In the genomic region with DNA sequence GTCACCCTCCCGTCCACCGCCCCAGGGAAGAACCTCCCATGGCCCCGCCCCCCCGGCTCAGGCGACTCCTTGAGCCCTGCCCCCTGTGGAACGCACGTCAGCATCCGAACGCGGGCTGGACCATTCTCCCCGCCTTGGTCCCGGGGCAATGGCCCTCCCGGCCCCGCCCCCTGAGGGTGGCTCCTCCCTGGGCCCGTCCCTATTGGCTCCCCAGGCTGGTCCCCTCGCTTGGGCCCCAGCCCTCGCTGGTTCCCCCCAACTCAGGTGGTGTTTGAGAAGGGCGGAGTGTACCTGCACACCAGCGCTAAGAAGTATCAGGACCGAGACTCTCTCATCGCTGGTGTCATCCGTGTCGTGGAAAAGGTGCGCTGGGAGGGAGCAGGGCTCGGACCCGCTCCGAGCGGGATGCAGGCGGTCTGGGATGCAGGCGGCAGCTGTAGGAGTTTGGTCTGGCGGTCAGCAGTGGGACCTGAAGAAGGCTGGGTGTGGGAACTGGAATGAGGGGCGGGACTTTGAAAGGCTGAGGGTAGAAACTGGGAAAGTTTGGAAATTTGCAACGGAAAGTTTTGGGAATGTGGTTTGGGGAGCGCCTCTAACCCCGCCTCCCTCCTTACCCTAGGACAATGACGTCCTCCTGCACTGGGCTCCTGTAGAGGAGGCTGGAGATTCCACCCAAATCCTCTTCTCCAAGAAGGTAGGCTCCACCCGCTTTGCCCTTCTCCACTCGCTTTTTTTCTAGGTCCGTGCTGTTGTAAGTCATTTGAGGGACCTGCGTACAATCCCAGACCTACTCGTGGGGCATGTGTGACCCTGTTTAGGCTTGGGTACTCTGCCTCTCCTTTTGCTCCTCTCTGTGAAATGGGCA, we compare ENCODE assay signal across 8 cellular contexts. TPM values are rescaled to one million over a fixed set of nuclear protein-coding genes. Genes with fewer than 3 reads are reported as not detected.
DNase-seq lines count a peak whose midpoint lies in the region; ATAC-seq and TF ChIP-seq lines count a peak whose summit lies in the region.

No MANE protein-coding gene starts in this region.

- H3K4me3 Mint-ChIP-seq in natural killer cell, result no peak overlapping the region

- no peaks in the 10 kb centered on the region for H3K9me3 Mint-ChIP-seq in natural killer cell

- H3K27me3 Mint-ChIP-seq in natural killer cell (ENCODE audit: low read depth in 2 of 2), result no peaks in the 10 kb centered on the region

- H3K36me3 Mint-ChIP-seq in natural killer cell, result no peaks in the 10 kb centered on the region

- intact Hi-C loops in natural killer cell (cut with micrococcal nuclease), result loop anchor here (1.0 to 5.0 kb wide), 8 partner anchors 9 to 425 kb away; a partner anchor contains a TSS

- peak; percentile 49 for ATAC-seq in GM21786 (IDR thresholded peaks at IDR 0.05; ENCODE audit: unreplicated experiment)
- ATAC-seq in natural killer cell, result peak; percentile 61 to 79 (median 63)

- peaks cover 22 to 26% of the 10 kb centered on the region in 2 donors for H3K4me1 Mint-ChIP-seq in natural killer cell

- DNase-seq in Daoy (ENCODE audit: low read depth) (peak; percentile 99), KG1 (lab: John Stamatoyannopoulos, UW) (peak; percentile 99), fibroblast of mammary gland (ENCODE audit: low read depth) (peak; percentile 95), natural killer cell (peak; percentile 96)
- peak; percentile 93 to 98 for DNase-seq in activated T-helper 1 cell treated with anti-CD3 and anti-CD28 coated beads, Interleukin-2, amount 50 U/mL, for 16 hours (ENCODE audit: low read depth in 1 of 2, low spot score in 1 of 2)
- peak; percentile 98 for DNase-seq in stimulated activated naive CD4-positive, alpha-beta T cell treated with Interleukin-2 at 50 U/mL for 16 hours (lab: John Stamatoyannopoulos, UW)

- TF ChIP-seq CTCF in fibroblast of mammary gland (conservative IDR thresholded peaks at IDR 0.05; ENCODE audit: control insufficient read depth, insufficient read depth, low read depth, low read length), result no peak
- no peak for TF ChIP-seq CTCF in natural killer cell (IDR thresholded peaks at IDR 0.05)

- H3K4me3 ChIP-seq in fibroblast of mammary gland (ENCODE audit: control insufficient read depth, low read depth, low read length), result peak overlapping the region; percentile 98

- H3K27ac Mint-ChIP-seq in natural killer cell, result no peak overlapping the region

TF ChIP-seq in PFSK-1, 5 proteins besides CTCF, POLR2A, EP300 and RAD21:
- TF ChIP-seq, protein P1, sequence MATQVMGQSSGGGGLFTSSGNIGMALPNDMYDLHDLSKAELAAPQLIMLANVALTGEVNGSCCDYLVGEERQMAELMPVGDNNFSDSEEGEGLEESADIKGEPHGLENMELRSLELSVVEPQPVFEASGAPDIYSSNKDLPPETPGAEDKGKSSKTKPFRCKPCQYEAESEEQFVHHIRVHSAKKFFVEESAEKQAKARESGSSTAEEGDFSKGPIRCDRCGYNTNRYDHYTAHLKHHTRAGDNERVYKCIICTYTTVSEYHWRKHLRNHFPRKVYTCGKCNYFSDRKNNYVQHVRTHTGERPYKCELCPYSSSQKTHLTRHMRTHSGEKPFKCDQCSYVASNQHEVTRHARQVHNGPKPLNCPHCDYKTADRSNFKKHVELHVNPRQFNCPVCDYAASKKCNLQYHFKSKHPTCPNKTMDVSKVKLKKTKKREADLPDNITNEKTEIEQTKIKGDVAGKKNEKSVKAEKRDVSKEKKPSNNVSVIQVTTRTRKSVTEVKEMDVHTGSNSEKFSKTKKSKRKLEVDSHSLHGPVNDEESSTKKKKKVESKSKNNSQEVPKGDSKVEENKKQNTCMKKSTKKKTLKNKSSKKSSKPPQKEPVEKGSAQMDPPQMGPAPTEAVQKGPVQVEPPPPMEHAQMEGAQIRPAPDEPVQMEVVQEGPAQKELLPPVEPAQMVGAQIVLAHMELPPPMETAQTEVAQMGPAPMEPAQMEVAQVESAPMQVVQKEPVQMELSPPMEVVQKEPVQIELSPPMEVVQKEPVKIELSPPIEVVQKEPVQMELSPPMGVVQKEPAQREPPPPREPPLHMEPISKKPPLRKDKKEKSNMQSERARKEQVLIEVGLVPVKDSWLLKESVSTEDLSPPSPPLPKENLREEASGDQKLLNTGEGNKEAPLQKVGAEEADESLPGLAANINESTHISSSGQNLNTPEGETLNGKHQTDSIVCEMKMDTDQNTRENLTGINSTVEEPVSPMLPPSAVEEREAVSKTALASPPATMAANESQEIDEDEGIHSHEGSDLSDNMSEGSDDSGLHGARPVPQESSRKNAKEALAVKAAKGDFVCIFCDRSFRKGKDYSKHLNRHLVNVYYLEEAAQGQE (IDR thresholded peaks at IDR 0.05; ENCODE audit: insufficient read depth in 1 of 2, low read depth in 2 of 2, low read length in 2 of 2), result no peak
- TF ChIP-seq SIN3A (IDR thresholded peaks at IDR 0.05; ENCODE audit: borderline replicate concordance, insufficient read depth, low read length), result no peak
- peak; percentile 70 for TF ChIP-seq FOXP2 (optimal IDR thresholded peaks at IDR 0.05; ENCODE audit: borderline replicate concordance, extremely low read depth, extremely low read length, insufficient read depth)

RNA-seq across cellular contexts. Expression of a gene that starts 0.6 kb away (rescaled TPM):
- total RNA-seq in Daoy (2014; rRNA removed; shearing (Covaris generic)), result 5.9 and 8.1 TPM in 2 replicates
- polyA plus RNA-seq in PFSK-1 (2012; ENCODE audit: insufficient read length, low read depth), result 38.9 TPM
- total RNA-seq in natural killer cell, result 10 to 100 TPM; 45.8 to 59.7 (median 54.4) TPM

RNA-seq across cellular contexts. Expression of a gene that starts 1.0 kb away (rescaled TPM):
- total RNA-seq in Daoy (2014; rRNA removed; shearing (Covaris generic)), result 9.6 and 10.5 TPM in 2 replicates
- 81.0 TPM for polyA plus RNA-seq in PFSK-1 (2012; ENCODE audit: insufficient read length, low read depth)
- total RNA-seq in natural killer cell, result 10 to 100 TPM; 12.8 to 17.8 (median 16.1) TPM

RNA-seq across cellular contexts. Expression of a gene that starts 10.7 kb away (rescaled TPM):
- total RNA-seq in Daoy (2014; rRNA removed; shearing (Covaris generic)), result 36.9 and 38.4 TPM in 2 replicates
- polyA plus RNA-seq in PFSK-1 (2012; ENCODE audit: insufficient read length, low read depth), result 76.5 TPM
- 100 to 1,000 TPM; 228 to 253 (median 243) TPM for total RNA-seq in natural killer cell

RNA-seq across cellular contexts. Expression of a gene that starts 18.6 kb away (rescaled TPM):
- total RNA-seq in Daoy (2014; rRNA removed; shearing (Covaris generic)), result 9.1 and 9.3 TPM in 2 replicates
- 1.1 TPM for polyA plus RNA-seq in PFSK-1 (2012; ENCODE audit: insufficient read length, low read depth)
- total RNA-seq in natural killer cell, result 1 to 10 TPM; 3.0 to 3.8 (median 3.4) TPM

RNA-seq across cellular contexts. Expression of a gene that starts 27.2 kb away (rescaled TPM):
- 61.2 and 67.8 TPM in 2 replicates for total RNA-seq in Daoy (2014; rRNA removed; shearing (Covaris generic))
- polyA plus RNA-seq in PFSK-1 (2012; ENCODE audit: insufficient read length, low read depth), result 173 TPM
- 100 to 1,000 TPM; 116 to 132 (median 128) TPM for total RNA-seq in natural killer cell

Comparison
In these comparisons a context has a peak if more than half of its experiments do, and no peak if none do; other contexts are left out.
1. Peak in every context shown above with its lines: DNase-seq, ATAC-seq and H3K4me3 ChIP-seq.